Comparison of ENCODE assay signal across 13 cellular contexts in genomic region chr16:1766231-1766630, GRCh38.
"Had no signal": no experiment of that assay in that cellular context is flagged by ENCODE, and none has a peak within 500 bp of the region (broad histone marks: within the 10 kb centered on the region; RNA-seq: fewer than 3 reads in every experiment).

No MANE protein-coding gene starts in this region.

- H3K27ac ChIP-seq: foreskin keratinocyte, hepatocyte, sigmoid colon, skin epidermis had no signal

- H3K4me1 ChIP-seq: foreskin keratinocyte had no signal

- H3K27me3 Mint-ChIP-seq: effector memory CD8-positive, alpha-beta T cell; naive thymus-derived CD4-positive, alpha-beta T cell had no signal

- H3K27me3 ChIP-seq: foreskin keratinocyte, hepatocyte, sigmoid colon had no signal

- DNase-seq: effector memory CD8-positive, alpha-beta T cell; erythroblast; foreskin keratinocyte; head of caudate nucleus; kidney glomerular epithelial cell; naive thymus-derived CD4-positive, alpha-beta T cell; nephron progenitor cell; posterior cingulate gyrus; sigmoid colon; stimulated activated naive CD4-positive, alpha-beta T cell treated with Interleukin-2 at 50 U/mL for 16 hours; trophoblast cell had no signal

- ATAC-seq: effector memory CD8-positive, alpha-beta T cell; foreskin keratinocyte; naive thymus-derived CD4-positive, alpha-beta T cell had no signal

- H3K4me3 Mint-ChIP-seq: effector memory CD8-positive, alpha-beta T cell; naive thymus-derived CD4-positive, alpha-beta T cell; nephron progenitor cell had no signal

- H3K27ac Mint-ChIP-seq: nephron progenitor cell had no signal

- H3K4me2 ChIP-seq: hepatocyte had no signal

- H3K9me3 Mint-ChIP-seq: effector memory CD8-positive, alpha-beta T cell; naive thymus-derived CD4-positive, alpha-beta T cell; nephron progenitor cell had no signal

- H2AFZ ChIP-seq: hepatocyte had no signal

- H3K4me3 ChIP-seq: hepatocyte, sigmoid colon, skin epidermis had no signal
